In the genomic region with DNA sequence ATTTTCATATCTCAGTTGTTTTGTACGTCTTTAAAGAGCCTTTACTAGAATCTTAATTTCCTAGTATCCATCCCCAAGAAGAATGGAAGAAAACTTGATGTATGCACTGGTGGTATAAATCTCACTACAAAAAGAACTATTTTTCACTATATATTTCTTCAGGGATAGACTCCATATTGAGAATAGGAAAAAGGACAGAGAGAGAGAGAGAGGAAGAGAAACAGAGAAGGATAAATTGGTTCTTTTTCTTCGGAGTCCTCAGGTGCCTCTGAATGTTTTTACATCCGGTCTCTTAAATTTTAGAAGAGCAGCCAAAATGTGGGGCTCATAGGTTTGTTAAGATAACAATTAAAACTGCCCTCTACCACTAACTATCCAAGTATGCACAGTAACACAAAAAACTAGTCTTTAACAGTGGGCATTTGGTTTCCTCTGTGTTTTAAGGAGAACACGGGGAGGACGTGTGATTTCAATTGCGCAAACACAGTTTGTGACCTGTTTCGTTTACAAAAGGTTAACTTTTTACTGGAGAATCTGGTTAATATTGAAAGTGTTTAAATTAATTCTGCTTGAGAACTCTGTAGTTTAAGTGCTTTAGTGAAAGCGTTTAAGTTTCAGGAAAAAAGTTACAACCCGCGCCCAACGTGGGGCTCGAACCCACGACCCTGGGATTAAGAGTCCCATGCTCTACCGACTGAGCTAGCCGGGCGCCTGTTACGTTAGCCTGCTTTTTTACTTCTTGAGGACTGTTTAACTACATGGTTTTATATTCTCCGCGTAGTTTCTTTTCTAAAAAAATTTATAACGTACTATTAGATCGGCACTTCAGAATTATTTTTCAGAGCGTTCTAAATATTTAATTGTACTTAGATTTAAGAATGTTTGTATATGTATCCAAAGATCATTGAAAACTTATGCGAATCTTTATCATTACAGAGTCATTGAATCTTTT, we compare ENCODE assay signal across 8 cellular contexts. TPM values are rescaled to one million over a fixed set of nuclear protein-coding genes. Genes with fewer than 3 reads are reported as not detected.
DNase-seq lines count a peak whose midpoint lies in the region; ATAC-seq and TF ChIP-seq lines count a peak whose summit lies in the region.

No MANE protein-coding gene starts in this region.

- no peaks in the 10 kb centered on the region for H3K9me2 ChIP-seq in Loucy (replicated peaks; ENCODE audit: low read depth, low read length)

- peak; percentile 71 for ATAC-seq in SK-N-SH treated with all-trans-retinoic acid at 6 μM for 48 hours
- no peak for ATAC-seq in GM18498 (IDR thresholded peaks at IDR 0.05; ENCODE audit: unreplicated experiment)

- peaks cover 23% of the 10 kb centered on the region for H3K4me1 Mint-ChIP-seq in activated naive CD8-positive, alpha-beta T cell treated with anti-CD3 and anti-CD28 coated beads for 36 hours

- H3K4me1 ChIP-seq in Loucy (ENCODE audit: insufficient read depth, low read length, poor library complexity, severe bottlenecking) (peaks cover 19% of the 10 kb centered on the region), cardiac muscle cell (ENCODE audit: low read depth) (peaks cover 5% of the 10 kb centered on the region), tibial artery (peaks cover 0 to 15% (median 2%) of the 10 kb centered on the region in 4 donors)

- no peaks in the 10 kb centered on the region for H4K20me1 ChIP-seq in Loucy (ENCODE audit: insufficient read depth, low read length, poor library complexity, severe bottlenecking)

- intact Hi-C loops in tibial artery (cut with DNase I; ENCODE audit: low total_unique reads) = loop anchor here (5.0 kb wide), 1 partner anchor 58 kb away; a partner anchor contains a TSS

- H3K36me3 Mint-ChIP-seq in activated naive CD8-positive, alpha-beta T cell treated with anti-CD3 and anti-CD28 coated beads for 36 hours = peaks cover 1% of the 10 kb centered on the region

- TF ChIP-seq CTCF in Loucy (conservative IDR thresholded peaks at IDR 0.05; ENCODE audit: low read length) (no peak), cardiac muscle cell (IDR thresholded peaks at IDR 0.05; ENCODE audit: low read depth, low read length) (no peak), tibial artery (IDR thresholded peaks at IDR 0.05) (no peak)

- no peak overlapping the region for H3K27ac ChIP-seq in cardiac muscle cell
- H3K27ac ChIP-seq in tibial artery = peak overlapping the region; percentile 76 to 85

- H3K9me3 ChIP-seq in Loucy (ENCODE audit: insufficient read depth, low read depth, low read length) = no peaks in the 10 kb centered on the region
- no peaks in the 10 kb centered on the region for H3K9me3 ChIP-seq in cardiac muscle cell (ENCODE audit: low read depth)
- H3K9me3 ChIP-seq in tibial artery = no peaks in the 10 kb centered on the region

- no peak overlapping the region for H3K4me3 Mint-ChIP-seq in activated naive CD8-positive, alpha-beta T cell treated with anti-CD3 and anti-CD28 coated beads for 36 hours

- no peaks in the 10 kb centered on the region for H3K9me3 Mint-ChIP-seq in activated naive CD8-positive, alpha-beta T cell treated with anti-CD3 and anti-CD28 coated beads for 36 hours

- H3K27ac Mint-ChIP-seq in activated naive CD8-positive, alpha-beta T cell treated with anti-CD3 and anti-CD28 coated beads for 36 hours = no peak overlapping the region

- H3K9ac ChIP-seq in Loucy (ENCODE audit: low read depth, low read length, poor library complexity, severe bottlenecking) = peak overlapping the region; percentile 86

- H3K27me3 ChIP-seq in Loucy (ENCODE audit: insufficient read depth, low read length, poor library complexity, severe bottlenecking) = no peaks in the 10 kb centered on the region
- H3K27me3 ChIP-seq in cardiac muscle cell = no peaks in the 10 kb centered on the region
- no peaks in the 10 kb centered on the region for H3K27me3 ChIP-seq in tibial artery

- peak overlapping the region; percentile 98 for H2AFZ ChIP-seq in Loucy (ENCODE audit: low read length)

- peak overlapping the region; percentile 90 for H3K4me2 ChIP-seq in Loucy (ENCODE audit: low read depth, low read length, poor library complexity, severe bottlenecking)

- H3K27me3 Mint-ChIP-seq in activated naive CD8-positive, alpha-beta T cell treated with anti-CD3 and anti-CD28 coated beads for 36 hours = peaks cover 5% of the 10 kb centered on the region

- DNase-seq in GM03348 (ENCODE audit: low spot score) (peak; percentile 39), cardiac muscle cell (ENCODE audit: low read depth in 1 of 2, low spot score in 1 of 2) (peak; percentile 68 to 71), pons (ENCODE audit: low spot score) (peak; percentile 88), tibial artery (peak; percentile 65 to 78)
- peak; percentile 68 for DNase-seq in activated naive CD8-positive, alpha-beta T cell treated with anti-CD3 and anti-CD28 coated beads for 36 hours

- no peaks in the 10 kb centered on the region for H3K36me3 ChIP-seq in Loucy (ENCODE audit: insufficient read depth, low read length)
- H3K36me3 ChIP-seq in cardiac muscle cell = no peaks in the 10 kb centered on the region
- peaks cover 0 to 6% (median 3%) of the 10 kb centered on the region in 3 donors for H3K36me3 ChIP-seq in tibial artery

- H3F3A ChIP-seq in Loucy (ENCODE audit: low read depth) = no peaks in the 10 kb centered on the region

- no peaks in the 10 kb centered on the region for H3K79me2 ChIP-seq in Loucy (ENCODE audit: insufficient read depth, low read length)

- H3K4me3 ChIP-seq in Loucy (ENCODE audit: low read length, poor library complexity, severe bottlenecking) (peak overlapping the region; percentile 91), cardiac muscle cell (peak overlapping the region; percentile 91), tibial artery (peak overlapping the region; percentile 56 to 59)

TF ChIP-seq in SK-N-SH treated with all-trans-retinoic acid at 6 μM for 48 hours, 23 proteins besides CTCF, POLR2A, EP300 and RAD21 (continues in another document):
- TF ChIP-seq ZNF70 (CRISPR knock-in tag; IDR thresholded peaks at IDR 0.05) (no peak), PPARA (CRISPR knock-in tag; IDR thresholded peaks at IDR 0.05; ENCODE audit: borderline replicate concordance) (no peak), ZNF8 (CRISPR knock-in tag; IDR thresholded peaks at IDR 0.05) (no peak)
- TF ChIP-seq, protein P1, sequence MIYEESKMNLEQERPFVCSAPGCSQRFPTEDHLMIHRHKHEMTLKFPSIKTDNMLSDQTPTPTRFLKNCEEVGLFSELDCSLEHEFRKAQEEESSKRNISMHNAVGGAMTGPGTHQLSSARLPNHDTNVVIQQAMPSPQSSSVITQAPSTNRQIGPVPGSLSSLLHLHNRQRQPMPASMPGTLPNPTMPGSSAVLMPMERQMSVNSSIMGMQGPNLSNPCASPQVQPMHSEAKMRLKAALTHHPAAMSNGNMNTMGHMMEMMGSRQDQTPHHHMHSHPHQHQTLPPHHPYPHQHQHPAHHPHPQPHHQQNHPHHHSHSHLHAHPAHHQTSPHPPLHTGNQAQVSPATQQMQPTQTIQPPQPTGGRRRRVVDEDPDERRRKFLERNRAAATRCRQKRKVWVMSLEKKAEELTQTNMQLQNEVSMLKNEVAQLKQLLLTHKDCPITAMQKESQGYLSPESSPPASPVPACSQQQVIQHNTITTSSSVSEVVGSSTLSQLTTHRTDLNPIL (CRISPR knock-in tag; IDR thresholded peaks at IDR 0.05; ENCODE audit: low read depth) = no peak
- TF ChIP-seq, protein P2, sequence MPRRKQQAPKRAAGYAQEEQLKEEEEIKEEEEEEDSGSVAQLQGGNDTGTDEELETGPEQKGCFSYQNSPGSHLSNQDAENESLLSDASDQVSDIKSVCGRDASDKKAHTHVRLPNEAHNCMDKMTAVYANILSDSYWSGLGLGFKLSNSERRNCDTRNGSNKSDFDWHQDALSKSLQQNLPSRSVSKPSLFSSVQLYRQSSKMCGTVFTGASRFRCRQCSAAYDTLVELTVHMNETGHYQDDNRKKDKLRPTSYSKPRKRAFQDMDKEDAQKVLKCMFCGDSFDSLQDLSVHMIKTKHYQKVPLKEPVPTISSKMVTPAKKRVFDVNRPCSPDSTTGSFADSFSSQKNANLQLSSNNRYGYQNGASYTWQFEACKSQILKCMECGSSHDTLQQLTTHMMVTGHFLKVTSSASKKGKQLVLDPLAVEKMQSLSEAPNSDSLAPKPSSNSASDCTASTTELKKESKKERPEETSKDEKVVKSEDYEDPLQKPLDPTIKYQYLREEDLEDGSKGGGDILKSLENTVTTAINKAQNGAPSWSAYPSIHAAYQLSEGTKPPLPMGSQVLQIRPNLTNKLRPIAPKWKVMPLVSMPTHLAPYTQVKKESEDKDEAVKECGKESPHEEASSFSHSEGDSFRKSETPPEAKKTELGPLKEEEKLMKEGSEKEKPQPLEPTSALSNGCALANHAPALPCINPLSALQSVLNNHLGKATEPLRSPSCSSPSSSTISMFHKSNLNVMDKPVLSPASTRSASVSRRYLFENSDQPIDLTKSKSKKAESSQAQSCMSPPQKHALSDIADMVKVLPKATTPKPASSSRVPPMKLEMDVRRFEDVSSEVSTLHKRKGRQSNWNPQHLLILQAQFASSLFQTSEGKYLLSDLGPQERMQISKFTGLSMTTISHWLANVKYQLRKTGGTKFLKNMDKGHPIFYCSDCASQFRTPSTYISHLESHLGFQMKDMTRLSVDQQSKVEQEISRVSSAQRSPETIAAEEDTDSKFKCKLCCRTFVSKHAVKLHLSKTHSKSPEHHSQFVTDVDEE (CRISPR knock-in tag; IDR thresholded peaks at IDR 0.05) = no peak
- TF ChIP-seq, protein P3, sequence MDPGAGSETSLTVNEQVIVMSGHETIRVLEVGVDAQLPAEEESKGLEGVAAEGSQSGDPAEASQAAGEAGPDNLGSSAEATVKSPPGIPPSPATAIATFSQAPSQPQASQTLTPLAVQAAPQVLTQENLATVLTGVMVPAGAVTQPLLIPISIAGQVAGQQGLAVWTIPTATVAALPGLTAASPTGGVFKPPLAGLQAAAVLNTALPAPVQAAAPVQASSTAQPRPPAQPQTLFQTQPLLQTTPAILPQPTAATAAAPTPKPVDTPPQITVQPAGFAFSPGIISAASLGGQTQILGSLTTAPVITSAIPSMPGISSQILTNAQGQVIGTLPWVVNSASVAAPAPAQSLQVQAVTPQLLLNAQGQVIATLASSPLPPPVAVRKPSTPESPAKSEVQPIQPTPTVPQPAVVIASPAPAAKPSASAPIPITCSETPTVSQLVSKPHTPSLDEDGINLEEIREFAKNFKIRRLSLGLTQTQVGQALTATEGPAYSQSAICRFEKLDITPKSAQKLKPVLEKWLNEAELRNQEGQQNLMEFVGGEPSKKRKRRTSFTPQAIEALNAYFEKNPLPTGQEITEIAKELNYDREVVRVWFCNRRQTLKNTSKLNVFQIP (CRISPR knock-in tag; IDR thresholded peaks at IDR 0.05; ENCODE audit: borderline replicate concordance, low read depth) = no peak

RNA-seq across cellular contexts. Expression of a gene that starts 5.1 kb away (rescaled TPM):
- total RNA-seq in activated naive CD8-positive, alpha-beta T cell treated with anti-CD3 and anti-CD28 coated beads for 36 hours = 100 to 1,000 TPM; 397 to 408 TPM
- total RNA-seq in cardiac muscle cell = 74.0 and 102 TPM in 2 replicates
- 235 and 279 TPM in 2 replicates for polyA plus RNA-seq in cardiac muscle cell

RNA-seq across cellular contexts. Expression of a gene that starts 39.6 kb away (rescaled TPM):
- total RNA-seq in activated naive CD8-positive, alpha-beta T cell treated with anti-CD3 and anti-CD28 coated beads for 36 hours = 10 to 100 TPM; 31.0 to 35.1 TPM
- 90.8 and 101 TPM in 2 replicates for total RNA-seq in cardiac muscle cell
- polyA plus RNA-seq in cardiac muscle cell = 214 and 244 TPM in 2 replicates

RNA-seq across cellular contexts. Expression of a gene that starts 58.8 kb away (rescaled TPM):
- total RNA-seq in activated naive CD8-positive, alpha-beta T cell treated with anti-CD3 and anti-CD28 coated beads for 36 hours = 10 to 100 TPM; 18.6 to 19.8 TPM
- total RNA-seq in cardiac muscle cell = 7.6 and 14.7 TPM in 2 replicates
- polyA plus RNA-seq in cardiac muscle cell = 27.0 and 30.7 TPM in 2 replicates
